Comparison of ENCODE assay signal across 2 cellular contexts in the genomic region with DNA sequence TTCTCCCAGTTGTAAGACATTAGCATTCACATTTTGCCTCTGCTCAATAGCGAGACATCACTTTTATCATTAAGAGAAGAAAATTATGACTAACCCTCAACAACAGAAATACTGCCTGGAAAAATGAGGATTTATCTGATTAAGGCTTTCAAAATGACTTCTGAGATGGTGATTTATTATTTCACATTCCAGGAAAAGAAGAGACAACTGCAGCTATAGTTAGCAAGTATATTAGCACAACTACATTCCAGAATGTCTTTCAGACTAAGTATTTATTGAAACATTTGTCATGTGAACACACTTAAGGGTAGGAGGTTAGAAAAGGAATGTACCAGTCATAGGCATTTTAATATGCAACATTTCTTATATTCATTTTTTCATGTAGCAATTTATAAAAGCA.
TF ChIP-seq lines count a peak whose summit lies in the region.

No MANE protein-coding gene starts in this region.

TF ChIP-seq in SK-N-SH treated with all-trans-retinoic acid at 6 μM for 48 hours, 23 proteins besides CTCF, POLR2A, EP300 and RAD21 (continued from another document):
- TF ChIP-seq CREB5 (CRISPR knock-in tag; IDR thresholded peaks at IDR 0.05; ENCODE audit: low read depth) (peak; percentile 95), ZNF70 (CRISPR knock-in tag; IDR thresholded peaks at IDR 0.05) (no peak), BACH2 (CRISPR knock-in tag; IDR thresholded peaks at IDR 0.05; ENCODE audit: borderline replicate concordance) (no peak), ESRRG (CRISPR knock-in tag; IDR thresholded peaks at IDR 0.05) (peak; percentile 41; the same call in 1 of the 2 replicates)
- TF ChIP-seq, protein P1, sequence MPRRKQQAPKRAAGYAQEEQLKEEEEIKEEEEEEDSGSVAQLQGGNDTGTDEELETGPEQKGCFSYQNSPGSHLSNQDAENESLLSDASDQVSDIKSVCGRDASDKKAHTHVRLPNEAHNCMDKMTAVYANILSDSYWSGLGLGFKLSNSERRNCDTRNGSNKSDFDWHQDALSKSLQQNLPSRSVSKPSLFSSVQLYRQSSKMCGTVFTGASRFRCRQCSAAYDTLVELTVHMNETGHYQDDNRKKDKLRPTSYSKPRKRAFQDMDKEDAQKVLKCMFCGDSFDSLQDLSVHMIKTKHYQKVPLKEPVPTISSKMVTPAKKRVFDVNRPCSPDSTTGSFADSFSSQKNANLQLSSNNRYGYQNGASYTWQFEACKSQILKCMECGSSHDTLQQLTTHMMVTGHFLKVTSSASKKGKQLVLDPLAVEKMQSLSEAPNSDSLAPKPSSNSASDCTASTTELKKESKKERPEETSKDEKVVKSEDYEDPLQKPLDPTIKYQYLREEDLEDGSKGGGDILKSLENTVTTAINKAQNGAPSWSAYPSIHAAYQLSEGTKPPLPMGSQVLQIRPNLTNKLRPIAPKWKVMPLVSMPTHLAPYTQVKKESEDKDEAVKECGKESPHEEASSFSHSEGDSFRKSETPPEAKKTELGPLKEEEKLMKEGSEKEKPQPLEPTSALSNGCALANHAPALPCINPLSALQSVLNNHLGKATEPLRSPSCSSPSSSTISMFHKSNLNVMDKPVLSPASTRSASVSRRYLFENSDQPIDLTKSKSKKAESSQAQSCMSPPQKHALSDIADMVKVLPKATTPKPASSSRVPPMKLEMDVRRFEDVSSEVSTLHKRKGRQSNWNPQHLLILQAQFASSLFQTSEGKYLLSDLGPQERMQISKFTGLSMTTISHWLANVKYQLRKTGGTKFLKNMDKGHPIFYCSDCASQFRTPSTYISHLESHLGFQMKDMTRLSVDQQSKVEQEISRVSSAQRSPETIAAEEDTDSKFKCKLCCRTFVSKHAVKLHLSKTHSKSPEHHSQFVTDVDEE (CRISPR knock-in tag; IDR thresholded peaks at IDR 0.05) = peak; percentile 58; the same call in 1 of the 2 replicates
- TF ChIP-seq, protein P2, sequence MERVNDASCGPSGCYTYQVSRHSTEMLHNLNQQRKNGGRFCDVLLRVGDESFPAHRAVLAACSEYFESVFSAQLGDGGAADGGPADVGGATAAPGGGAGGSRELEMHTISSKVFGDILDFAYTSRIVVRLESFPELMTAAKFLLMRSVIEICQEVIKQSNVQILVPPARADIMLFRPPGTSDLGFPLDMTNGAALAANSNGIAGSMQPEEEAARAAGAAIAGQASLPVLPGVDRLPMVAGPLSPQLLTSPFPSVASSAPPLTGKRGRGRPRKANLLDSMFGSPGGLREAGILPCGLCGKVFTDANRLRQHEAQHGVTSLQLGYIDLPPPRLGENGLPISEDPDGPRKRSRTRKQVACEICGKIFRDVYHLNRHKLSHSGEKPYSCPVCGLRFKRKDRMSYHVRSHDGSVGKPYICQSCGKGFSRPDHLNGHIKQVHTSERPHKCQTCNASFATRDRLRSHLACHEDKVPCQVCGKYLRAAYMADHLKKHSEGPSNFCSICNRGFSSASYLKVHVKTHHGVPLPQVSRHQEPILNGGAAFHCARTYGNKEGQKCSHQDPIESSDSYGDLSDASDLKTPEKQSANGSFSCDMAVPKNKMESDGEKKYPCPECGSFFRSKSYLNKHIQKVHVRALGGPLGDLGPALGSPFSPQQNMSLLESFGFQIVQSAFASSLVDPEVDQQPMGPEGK (CRISPR knock-in tag; IDR thresholded peaks at IDR 0.05; ENCODE audit: borderline replicate concordance) = peak; percentile 79; the same call in 1 of the 2 replicates

TF ChIP-seq in SK-N-SH, 30 proteins besides CTCF, POLR2A, EP300 and RAD21 (continued from another document):
- no peak for TF ChIP-seq REST (IDR thresholded peaks at IDR 0.05; ENCODE audit: low read depth, low read length)
- TF ChIP-seq TAF1 (IDR thresholded peaks at IDR 0.05; ENCODE audit: borderline replicate concordance, low read depth, low read length) = no peak
- no peak for TF ChIP-seq NFIC (IDR thresholded peaks at IDR 0.05; ENCODE audit: borderline replicate concordance)
- no peak for TF ChIP-seq SMC3 (IDR thresholded peaks at IDR 0.05; ENCODE audit: low read depth, low read length)
- no peak for TF ChIP-seq FOXM1 (IDR thresholded peaks at IDR 0.05; ENCODE audit: low read depth)
- no peak for TF ChIP-seq NRF1 (IDR thresholded peaks at IDR 0.05; ENCODE audit: low read depth, low read length)
- no peak for TF ChIP-seq GATA2 (CRISPR knock-in tag; IDR thresholded peaks at IDR 0.05)
- no peak for TF ChIP-seq RXRA (IDR thresholded peaks at IDR 0.05; ENCODE audit: borderline replicate concordance, low read depth)
- TF ChIP-seq SIN3A (IDR thresholded peaks at IDR 0.05; ENCODE audit: borderline replicate concordance, low read depth, low read length) = no peak
- TF ChIP-seq RCOR1 (IDR thresholded peaks at IDR 0.05; ENCODE audit: low read length) = no peak
TF ChIP-seq in SK-N-SH: peak in this region for 0.
